In genomic region chr7:34739651-34740300, GRCh38 we compare ENCODE assay signal across 2 cellular contexts.
TF ChIP-seq lines count a peak whose summit lies in the region.

No MANE protein-coding gene starts in this region.

TF ChIP-seq in GM12878, 131 proteins besides CTCF, POLR2A, EP300 and RAD21 (continued from another document):
- no peak for TF ChIP-seq NFXL1 (IDR thresholded peaks at IDR 0.05; ENCODE audit: borderline replicate concordance)
TF ChIP-seq in GM12878: peak in this region for 0.

TF ChIP-seq in SK-N-SH, 30 proteins besides CTCF, POLR2A, EP300 and RAD21 (continued from another document):
- no peak for TF ChIP-seq REST (IDR thresholded peaks at IDR 0.05; ENCODE audit: low read depth, low read length)
- TF ChIP-seq FOXM1 (IDR thresholded peaks at IDR 0.05; ENCODE audit: low read depth) = no peak
